ENCODE assay signal across 8 cellular contexts in the genomic region with DNA sequence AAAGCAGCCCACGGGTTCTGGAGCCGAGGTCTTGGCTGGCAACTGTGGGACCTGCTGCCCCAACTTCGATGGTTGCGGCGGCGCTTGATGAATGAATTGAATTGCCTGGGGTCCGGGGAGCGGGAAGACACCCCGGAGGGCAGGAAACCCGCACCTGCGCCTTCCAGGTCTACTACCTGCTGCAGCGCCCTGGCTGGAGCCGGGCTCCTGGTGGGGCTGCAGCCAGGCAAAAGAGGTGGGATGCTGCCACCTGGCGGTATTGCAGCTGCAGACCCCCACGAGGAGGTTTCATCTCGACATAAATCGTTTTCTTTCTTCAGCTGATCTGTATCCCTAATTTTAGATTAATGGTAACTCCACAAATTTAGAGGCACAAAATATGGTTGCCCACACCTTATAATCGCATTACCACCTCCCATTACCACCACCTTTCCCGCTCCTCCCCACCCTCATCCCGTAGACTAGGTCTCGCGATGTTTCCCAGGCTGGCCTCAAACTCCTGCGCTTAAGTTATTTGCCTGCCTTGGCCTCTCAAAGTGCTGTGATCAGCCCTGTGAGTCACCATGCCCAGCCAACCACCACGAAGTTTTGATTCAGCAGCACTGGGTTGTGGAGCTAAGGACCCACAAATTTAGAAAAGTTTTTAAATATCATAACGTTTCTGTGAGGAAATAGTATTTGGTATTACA.
DNase-seq lines count a peak whose midpoint lies in the region; ATAC-seq and TF ChIP-seq lines count a peak whose summit lies in the region.
"Not testable (repeated sequence)": the region's sequence is repeated elsewhere in the genome, so short reads cannot be mapped to it uniquely, and the experiment has no call there.

No MANE protein-coding gene starts in this region.

- POLR2A ChIA-PET in activated CD8-positive, alpha-beta T cell treated with anti-CD3 and anti-CD28 coated beads for 36 hours (lab: Charles Lee): not testable (repeated sequence)

- CTCF ChIA-PET in activated CD8-positive, alpha-beta T cell treated with anti-CD3 and anti-CD28 coated beads for 36 hours (lab: Charles Lee): interaction anchor here (1.3 kb wide), 1 partner anchor 685 kb away, joined by 3 read pairs; no protein-coding TSS in a partner anchor

- not testable (repeated sequence) for H3K4me1 Mint-ChIP-seq in activated CD8-positive, alpha-beta T cell treated with anti-CD3 and anti-CD28 coated beads for 36 hours (ENCODE audit: low read depth)

- H3K9me3 Mint-ChIP-seq in activated CD8-positive, alpha-beta T cell treated with anti-CD3 and anti-CD28 coated beads for 36 hours: not testable (repeated sequence)

- DNase-seq in H4 (ENCODE audit: low spot score): peak; percentile 29
- peak; percentile 16 for DNase-seq in LoVo (ENCODE audit: low spot score)
- DNase-seq in NCI-H2227 treated with DMSO at 0.1 percent for 48 hours (lab: John Stamatoyannopoulos, UW): peak; percentile 38
- DNase-seq in RWPE2 (ENCODE audit: low spot score); dorsolateral prefrontal cortex: not testable (repeated sequence)
- DNase-seq in activated CD8-positive, alpha-beta T cell treated with anti-CD3 and anti-CD28 coated beads for 36 hours: peak; percentile 69
- peak; percentile 59 for DNase-seq in stimulated activated CD4-positive, alpha-beta T cell treated with anti-CD3 and anti-CD28 coated beads, Interleukin-15, amount 100 ng/mL, for 24 hours

- not testable (repeated sequence) for H3K36me3 ChIP-seq in RWPE2 (ENCODE audit: low read depth)

- 0 out of 3 replicates have a peak, but pooled peaks have one; percentile 38 for ATAC-seq in RWPE2 (ENCODE audit: low read depth)
- peak; percentile 71 for ATAC-seq in activated CD8-positive, alpha-beta T cell treated with anti-CD3 and anti-CD28 coated beads for 36 hours

- peak overlapping the region; percentile 32 for H3K4me3 Mint-ChIP-seq in activated CD8-positive, alpha-beta T cell treated with anti-CD3 and anti-CD28 coated beads for 36 hours

- not testable (repeated sequence) for H3K4me3 ChIP-seq in RWPE2 (ENCODE audit: severe bottlenecking)
- peak overlapping the region in 1 of 59 donors; percentile 20 for H3K4me3 ChIP-seq in dorsolateral prefrontal cortex

- not testable (repeated sequence) for H3K4me1 ChIP-seq in RWPE2 (ENCODE audit: insufficient read depth, poor library complexity, severe bottlenecking)

- not testable (repeated sequence) for H3K9me3 ChIP-seq in RWPE2 (ENCODE audit: severe bottlenecking)

- not testable (repeated sequence) for H3K27ac Mint-ChIP-seq in activated CD8-positive, alpha-beta T cell treated with anti-CD3 and anti-CD28 coated beads for 36 hours

- H3K27me3 Mint-ChIP-seq in activated CD8-positive, alpha-beta T cell treated with anti-CD3 and anti-CD28 coated beads for 36 hours: not testable (repeated sequence)

- TF ChIP-seq CTCF in C4-2B (conservative IDR thresholded peaks at IDR 0.05) (peak; percentile 71), RWPE2 (IDR thresholded peaks at IDR 0.05; ENCODE audit: poor library complexity, severe bottlenecking) (peak; percentile 73), dorsolateral prefrontal cortex (IDR thresholded peaks at IDR 0.05 in 54 of 56, conservative IDR thresholded peaks at IDR 0.05 in 2 of 56; ENCODE audit: low read depth in 1 of 56, partially characterized antibody in 56 of 56) (peak in 33 of 56 donors; percentile 13 to 65 (median 29))
- peak; percentile 61 for TF ChIP-seq CTCF in activated CD8-positive, alpha-beta T cell treated with anti-CD3 and anti-CD28 coated beads for 36 hours (IDR thresholded peaks at IDR 0.05)

- not testable (repeated sequence) for H3K27ac ChIP-seq in C4-2B; RWPE2 (ENCODE audit: poor library complexity, severe bottlenecking); dorsolateral prefrontal cortex

- H3K27me3 ChIP-seq in RWPE2 (ENCODE audit: insufficient read depth, poor library complexity, severe bottlenecking): not testable (repeated sequence)
- peaks cover 0 to 34% (median 6%) of the 10 kb centered on the region in 45 donors for H3K27me3 ChIP-seq in dorsolateral prefrontal cortex

- intact Hi-C loops in activated CD8-positive, alpha-beta T cell treated with anti-CD3 and anti-CD28 coated beads for 36 hours (cut with micrococcal nuclease); dorsolateral prefrontal cortex (cut with DNase I): not testable (repeated sequence)

- H3K36me3 Mint-ChIP-seq in activated CD8-positive, alpha-beta T cell treated with anti-CD3 and anti-CD28 coated beads for 36 hours (ENCODE audit: low read depth): not testable (repeated sequence)
